8 cellular contexts compared by ENCODE assay signal in genomic region chr16:67528870-67529638, GRCh38. TPM values are rescaled to one million over a fixed set of nuclear protein-coding genes. Genes with fewer than 3 reads are reported as not detected.
A peak's percentile ranks its signal among the peaks of the same experiment; 100 is the strongest.
DNase-seq lines count a peak whose midpoint lies in the region; TF ChIP-seq lines count a peak whose summit lies in the region.

No MANE protein-coding gene starts in this region.

- peak overlapping the region; percentile 100 for H3K4me2 ChIP-seq in smooth muscle cell

- H3K36me3 ChIP-seq in iPS-20b (ENCODE audit: insufficient read depth, low read depth, low read length) (no peaks in the 10 kb centered on the region), smooth muscle cell (ENCODE audit: low read depth) (no peaks in the 10 kb centered on the region)

- H3K79me2 ChIP-seq in smooth muscle cell (ENCODE audit: low read depth): peaks cover 37% of the 10 kb centered on the region

- peak; percentile 74 for DNase-seq in activated CD8-positive, alpha-beta memory T cell treated with anti-CD3 and anti-CD28 coated beads for 24 hours
- no peak for DNase-seq in activated CD8-positive, alpha-beta memory T cell treated with anti-CD3 and anti-CD28 coated beads, Interleukin-2, amount 50 U/mL, for 4 hours
- DNase-seq in NCI-H82 (lab: John Stamatoyannopoulos, UW) (peak; percentile 82), astrocyte of the hippocampus (ENCODE audit: low read depth, low spot score) (peak; percentile 76), smooth muscle cell (lab: John Stamatoyannopoulos, UW; ENCODE audit: unreplicated experiment) (peak; percentile 44), H4 (ENCODE audit: low spot score) (no peak), NCI-H187 treated with DMSO at 0.1 percent for 48 hours (lab: John Stamatoyannopoulos, UW) (no peak)

- WGBS in smooth muscle cell (ENCODE audit: low lambda C conversion rate): 2% methylated on average over 29 of the region's 66 CpGs

- peaks cover 99% of the 10 kb centered on the region for H3K27me3 ChIP-seq in iPS-20b (ENCODE audit: insufficient read depth, low read length)
- no peaks in the 10 kb centered on the region for H3K27me3 ChIP-seq in smooth muscle cell (ENCODE audit: low read depth)

- H3K4me1 ChIP-seq in iPS-20b (ENCODE audit: insufficient read depth, low read length) (no peaks in the 10 kb centered on the region; the same call in none of the 2 replicates), smooth muscle cell (ENCODE audit: low read depth) (peaks cover 15% of the 10 kb centered on the region)

- peaks cover 38% of the 10 kb centered on the region for H4K20me1 ChIP-seq in smooth muscle cell (ENCODE audit: low read depth)

- H3K9me3 ChIP-seq in iPS-20b (ENCODE audit: insufficient read depth, low read depth, low read length): no peaks in the 10 kb centered on the region
- no peaks in the 10 kb centered on the region for H3K9me3 ChIP-seq in smooth muscle cell (replicated peaks; ENCODE audit: low read depth)

- H3K4me3 ChIP-seq in iPS-20b (ENCODE audit: low read length) (peak overlapping the region; percentile 66), smooth muscle cell (peak overlapping the region; percentile 92)

- no peak for TF ChIP-seq CTCF in smooth muscle cell (IDR thresholded peaks at IDR 0.05; ENCODE audit: borderline replicate concordance, insufficient read depth, poor library complexity, severe bottlenecking)

- H3K27ac ChIP-seq in iPS-20b (ENCODE audit: low read length): no peak overlapping the region
- H3K27ac ChIP-seq in smooth muscle cell (ENCODE audit: low read depth): peak overlapping the region; percentile 87

- peaks cover 17% of the 10 kb centered on the region for H3F3A ChIP-seq in smooth muscle cell (ENCODE audit: low read depth)

- H2AFZ ChIP-seq in smooth muscle cell (ENCODE audit: low read depth): peak overlapping the region; percentile 79

- H3K9ac ChIP-seq in iPS-20b (ENCODE audit: low read depth, low read length) (peak overlapping the region; percentile 37; the same call in 1 of the 2 replicates), smooth muscle cell (ENCODE audit: low read depth) (peak overlapping the region; percentile 95)

RNA-seq across cellular contexts. Expression of gene RIPOR1, which starts 0.4 kb away (rescaled TPM):
- 10.7 and 26.6 TPM in 2 replicates for total RNA-seq in smooth muscle cell
- 47.3 and 57.2 TPM in 2 replicates for polyA plus RNA-seq in smooth muscle cell
- 10.4 and 11.0 TPM in 2 replicates for total RNA-seq in H4 (2014; rRNA removed; shearing (Covaris generic))

RNA-seq across cellular contexts. Expression of gene CTCF, which starts 33.3 kb away (rescaled TPM):
- 32.4 and 37.3 TPM in 2 replicates for total RNA-seq in smooth muscle cell
- polyA plus RNA-seq in smooth muscle cell: 28.4 and 34.8 TPM in 2 replicates
- 40.9 and 41.3 TPM in 2 replicates for total RNA-seq in H4 (2014; rRNA removed; shearing (Covaris generic))

RNA-seq across cellular contexts. Expression of gene AGRP, which starts 45.7 kb away (rescaled TPM):
- not detected in 2 replicates for total RNA-seq in smooth muscle cell
- not detected in 2 replicates for polyA plus RNA-seq in smooth muscle cell
- total RNA-seq in H4 (2014; rRNA removed; shearing (Covaris generic)): not detected in 2 replicates

RNA-seq across cellular contexts. Expression of gene ATP6V0D1, which starts 48.1 kb away (rescaled TPM):
- 74.7 and 96.8 TPM in 2 replicates for total RNA-seq in smooth muscle cell
- 114 and 128 TPM in 2 replicates for polyA plus RNA-seq in smooth muscle cell
- 99.0 and 101 TPM in 2 replicates for total RNA-seq in H4 (2014; rRNA removed; shearing (Covaris generic))

Comparison
In these comparisons a context has a peak if more than half of its experiments do, and no peak if none do; other contexts are left out.
1. DNase-seq: peak in activated CD8-positive, alpha-beta memory T cell treated with anti-CD3 and anti-CD28 coated beads for 24 hours (single experiment), NCI-H82 (single experiment), astrocyte of the hippocampus (single experiment) and smooth muscle cell (single experiment); none in activated CD8-positive, alpha-beta memory T cell treated with anti-CD3 and anti-CD28 coated beads, Interleukin-2, amount 50 U/mL, for 4 hours (single experiment), H4 (single experiment) and NCI-H187 treated with DMSO at 0.1 percent for 48 hours (single experiment).